19 cellular contexts compared by ENCODE assay signal in genomic region chr7:56045796-56046195, GRCh38. TPM values are rescaled to one million over a fixed set of nuclear protein-coding genes. Genes with fewer than 3 reads are reported as not detected.
DNase-seq lines count a peak whose midpoint lies in the region; ATAC-seq and TF ChIP-seq lines count a peak whose summit lies in the region.
"Had no signal": no experiment of that assay in that cellular context is flagged by ENCODE, and none has a peak within 500 bp of the region (broad histone marks: within the 10 kb centered on the region; RNA-seq: fewer than 3 reads in every experiment).

No MANE protein-coding gene starts in this region.

- H3K36me3 ChIP-seq in hepatocyte (replicated peaks; ENCODE audit: insufficient read depth, low read depth) (no peaks in the 10 kb centered on the region), spleen (peaks cover 0 to 20% (median 0%) of the 10 kb centered on the region in 6 donors)

- no peak overlapping the region for H2AFZ ChIP-seq in hepatocyte

- TF ChIP-seq CTCF in hepatocyte (IDR thresholded peaks at IDR 0.05; ENCODE audit: poor library complexity) (no peak), spleen (IDR thresholded peaks at IDR 0.05 in 8 of 11, conservative IDR thresholded peaks at IDR 0.05 in 3 of 11) (no peak)

- intact Hi-C loops in spleen (cut with DNase I; ENCODE audit: low total_unique reads): no loop called here

- ATAC-seq in activated CD8-positive, alpha-beta T cell treated with anti-CD3 and anti-CD28 coated beads, Interleukin-2, amount 10 ng/mL, durations not matched to agents 7 days and 5 days: no peak

- H3K9me3 ChIP-seq in hepatocyte (ENCODE audit: low read depth) (no peaks in the 10 kb centered on the region), spleen (no peaks in the 10 kb centered on the region)

- H3K36me3 Mint-ChIP-seq in activated CD8-positive, alpha-beta T cell treated with anti-CD3 and anti-CD28 coated beads, Interleukin-2, amount 10 ng/mL, durations not matched to agents 7 days and 5 days (ENCODE audit: low read depth): peaks cover 10% of the 10 kb centered on the region

- no peaks in the 10 kb centered on the region for H4K20me1 ChIP-seq in hepatocyte (ENCODE audit: insufficient read depth, poor library complexity, severe bottlenecking)

- H3K27me3 Mint-ChIP-seq in activated CD8-positive, alpha-beta T cell treated with anti-CD3 and anti-CD28 coated beads, Interleukin-2, amount 10 ng/mL, durations not matched to agents 7 days and 5 days (ENCODE audit: low read depth): no peaks in the 10 kb centered on the region

- H3K27ac Mint-ChIP-seq in activated CD8-positive, alpha-beta T cell treated with anti-CD3 and anti-CD28 coated beads, Interleukin-2, amount 10 ng/mL, durations not matched to agents 7 days and 5 days: no peak overlapping the region
- H3K27ac Mint-ChIP-seq: HFFc6 had no signal

- H3K4me1 Mint-ChIP-seq in activated CD8-positive, alpha-beta T cell treated with anti-CD3 and anti-CD28 coated beads, Interleukin-2, amount 10 ng/mL, durations not matched to agents 7 days and 5 days (ENCODE audit: low read depth): peaks cover 11% of the 10 kb centered on the region

- DNase-seq in CD1c-positive myeloid dendritic cell (ENCODE audit: extremely low spot score): peak; percentile 55
- DNase-seq in MV-4-11 (lab: John Stamatoyannopoulos, UW): peak; percentile 49
- no peak for DNase-seq in hepatocyte (ENCODE audit: low spot score)
- DNase-seq in spleen: peak; percentile 24
- no peak for DNase-seq in cerebellar nuclear complex (lab: John Stamatoyannopoulos, UW)
- no peak for DNase-seq in activated CD4-positive, alpha-beta T cell treated with anti-CD3 and anti-CD28 coated beads, Interleukin-2, amount 50 U/mL, for 4 hours
- DNase-seq in activated CD8-positive, alpha-beta T cell treated with anti-CD3 and anti-CD28 coated beads, Interleukin-2, amount 10 ng/mL, durations not matched to agents 7 days and 5 days: no peak
- DNase-seq in HPDE6-E6E7 (ENCODE audit: extremely low spot score): no peak
- DNase-seq: C1 segment of cervical spinal cord, DND-41, H7, HFFc6, KBM-7, NCI-H1048, NCI-H1436, NCI-H1930, NCI-H345, NCI-H524 treated with DMSO at 0.1 percent for 48 hours had no signal

- no peak for TF ChIP-seq POLR2A in spleen (IDR thresholded peaks at IDR 0.05)

- H3K27ac ChIP-seq in hepatocyte: peak overlapping the region; percentile 90
- H3K27ac ChIP-seq in spleen: no peak overlapping the region

- H3K79me2 ChIP-seq in hepatocyte: peaks cover 41% of the 10 kb centered on the region

- 94% methylated on average over 4 of the region's 4 CpGs for WGBS in hepatocyte (ENCODE audit: low lambda C conversion rate, missing lambda C conversion rate)
- WGBS in spleen, 5 donors: 89 to 97% (median 93%) methylated on average over 4 of the region's 4 CpGs

- H3K27me3 ChIP-seq in hepatocyte (no peaks in the 10 kb centered on the region), spleen (replicated peaks in 1 of 7) (no peaks in the 10 kb centered on the region)

- H3K4me3 ChIP-seq in hepatocyte: no peak overlapping the region
- no peak overlapping the region for H3K4me3 ChIP-seq in spleen

- POLR2A ChIA-PET in activated CD8-positive, alpha-beta T cell treated with anti-CD3 and anti-CD28 coated beads, Interleukin-2, amount 10 ng/mL, durations not matched to agents 7 days and 5 days (lab: Charles Lee): no interaction called here

- CTCF ChIA-PET in activated CD8-positive, alpha-beta T cell treated with anti-CD3 and anti-CD28 coated beads, Interleukin-2, amount 10 ng/mL, durations not matched to agents 7 days and 5 days (lab: Charles Lee): no interaction called here

- H3K4me3 Mint-ChIP-seq in activated CD8-positive, alpha-beta T cell treated with anti-CD3 and anti-CD28 coated beads, Interleukin-2, amount 10 ng/mL, durations not matched to agents 7 days and 5 days: no peak overlapping the region
- H3K4me3 Mint-ChIP-seq: HFFc6 had no signal

- H3K4me1 ChIP-seq in hepatocyte (ENCODE audit: insufficient read depth) (peaks cover 29% of the 10 kb centered on the region), spleen (peaks cover 0 to 26% (median 14%) of the 10 kb centered on the region in 6 donors)

- no peaks in the 10 kb centered on the region for H3K9me2 ChIP-seq in hepatocyte (replicated peaks; ENCODE audit: insufficient read depth)

- H3K4me2 ChIP-seq in hepatocyte: no peak overlapping the region

- H3K9me3 Mint-ChIP-seq in activated CD8-positive, alpha-beta T cell treated with anti-CD3 and anti-CD28 coated beads, Interleukin-2, amount 10 ng/mL, durations not matched to agents 7 days and 5 days (ENCODE audit: insufficient read depth): no peaks in the 10 kb centered on the region
- H3K9me3 Mint-ChIP-seq: HFFc6 had no signal

RNA-seq across cellular contexts. Expression of gene PSPH, which starts 5.4 kb away (rescaled TPM):
- 160 TPM in 2 replicates for total RNA-seq in hepatocyte
- 35.5 and 48.0 TPM in 2 replicates for polyA plus RNA-seq in hepatocyte
- total RNA-seq in spleen: 10 to 100 TPM in 2 of 7 donors, 1 to 10 TPM in 5; 5.0 to 11.3 (median 7.3) TPM
- polyA plus RNA-seq in spleen: 1 to 10 TPM; 2.2 to 8.4 (median 4.8) TPM
- 10 to 100 TPM; 14.6 to 16.8 TPM for total RNA-seq in activated CD8-positive, alpha-beta T cell treated with anti-CD3 and anti-CD28 coated beads, Interleukin-2, amount 10 ng/mL, durations not matched to agents 7 days and 5 days

RNA-seq across cellular contexts. Expression of gene CCT6A, which starts 5.8 kb away (rescaled TPM):
- total RNA-seq in hepatocyte (166 and 206 TPM in 2 replicates), spleen (100 to 1,000 TPM in 1 of 7 donors, 10 to 100 TPM in 6; 71.5 to 107 (median 84.9) TPM)
- polyA plus RNA-seq in hepatocyte (121 and 131 TPM in 2 replicates), spleen (100 to 1,000 TPM; 113 to 139 (median 133) TPM)
- 100 to 1,000 TPM; 157 to 170 TPM for total RNA-seq in activated CD8-positive, alpha-beta T cell treated with anti-CD3 and anti-CD28 coated beads, Interleukin-2, amount 10 ng/mL, durations not matched to agents 7 days and 5 days

RNA-seq across cellular contexts. Expression of gene SUMF2, which starts 18.3 kb away (rescaled TPM):
- total RNA-seq in hepatocyte (139 and 161 TPM in 2 replicates), spleen (100 to 1,000 TPM in 6 of 7 donors, 10 to 100 TPM in 1; 96.5 to 145 (median 132) TPM)
- polyA plus RNA-seq in hepatocyte (163 and 181 TPM in 2 replicates), spleen (10 to 100 TPM; 57.1 to 81.3 (median 60.4) TPM)
- total RNA-seq in activated CD8-positive, alpha-beta T cell treated with anti-CD3 and anti-CD28 coated beads, Interleukin-2, amount 10 ng/mL, durations not matched to agents 7 days and 5 days: 100 to 1,000 TPM; 121 to 124 TPM

RNA-seq across cellular contexts. Expression of gene PHKG1, which starts 47.0 kb away (rescaled TPM):
- total RNA-seq in hepatocyte: not detected in 2 replicates
- 0.13 and 0.28 TPM in 2 replicates for polyA plus RNA-seq in hepatocyte
- 1 to 10 TPM in 6 of 7 donors, not detected in 1; 1.0 to 3.4 (median 1.8) TPM for total RNA-seq in spleen
- 1 to 10 TPM in 1 of 3 donors, under 1 TPM in 2; 0.86 to 1.2 (median 0.93) TPM for polyA plus RNA-seq in spleen
- 1 to 10 TPM; 1.7 to 2.0 TPM for total RNA-seq in activated CD8-positive, alpha-beta T cell treated with anti-CD3 and anti-CD28 coated beads, Interleukin-2, amount 10 ng/mL, durations not matched to agents 7 days and 5 days
- total RNA-seq: G401 had no signal

Comparison
In these comparisons a context has a peak if more than half of its experiments do, and no peak if none do; other contexts are left out.
1. DNase-seq: peak in CD1c-positive myeloid dendritic cell (single experiment), MV-4-11 (single experiment) and spleen (single experiment); none in hepatocyte (single experiment), cerebellar nuclear complex (0 of 2), activated CD4-positive, alpha-beta T cell treated with anti-CD3 and anti-CD28 coated beads, Interleukin-2, amount 50 U/mL, for 4 hours (0 of 2), activated CD8-positive, alpha-beta T cell treated with anti-CD3 and anti-CD28 coated beads, Interleukin-2, amount 10 ng/mL, durations not matched to agents 7 days and 5 days (single experiment) and HPDE6-E6E7 (single experiment).